In the genomic region with DNA sequence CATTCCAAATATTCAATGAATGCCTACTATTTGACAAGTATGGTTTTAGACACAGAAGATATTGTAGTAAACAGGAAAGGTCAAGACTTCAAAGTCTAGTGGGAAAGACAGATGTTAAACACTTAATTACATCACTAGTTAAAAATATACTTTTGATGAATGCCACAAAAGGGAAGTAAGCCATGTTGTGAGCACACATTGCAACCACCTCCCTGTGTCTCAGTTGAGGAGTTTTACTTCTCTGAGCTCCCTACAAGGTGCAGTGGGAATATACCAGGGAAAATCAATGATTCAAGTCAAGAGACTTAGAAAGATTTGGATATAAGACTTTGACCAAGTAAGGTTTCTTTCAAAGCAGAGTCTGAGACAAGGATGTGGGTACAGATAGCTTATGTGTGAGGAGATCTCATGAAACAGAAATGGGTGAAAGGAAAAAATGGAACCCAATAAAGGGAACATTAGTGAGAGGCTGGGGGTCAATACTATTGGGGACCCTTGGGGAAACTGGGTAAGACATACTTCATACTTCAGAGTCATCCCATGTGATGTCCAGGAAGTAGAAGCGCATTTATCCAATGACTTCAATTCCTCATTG, we compare ENCODE assay signal across 1 cellular context.
TF ChIP-seq lines count a peak whose summit lies in the region.

No MANE protein-coding gene starts in this region.

TF ChIP-seq in GM12878, 131 proteins besides CTCF, POLR2A, EP300 and RAD21 (continued from another document):
- TF ChIP-seq, protein P1, sequence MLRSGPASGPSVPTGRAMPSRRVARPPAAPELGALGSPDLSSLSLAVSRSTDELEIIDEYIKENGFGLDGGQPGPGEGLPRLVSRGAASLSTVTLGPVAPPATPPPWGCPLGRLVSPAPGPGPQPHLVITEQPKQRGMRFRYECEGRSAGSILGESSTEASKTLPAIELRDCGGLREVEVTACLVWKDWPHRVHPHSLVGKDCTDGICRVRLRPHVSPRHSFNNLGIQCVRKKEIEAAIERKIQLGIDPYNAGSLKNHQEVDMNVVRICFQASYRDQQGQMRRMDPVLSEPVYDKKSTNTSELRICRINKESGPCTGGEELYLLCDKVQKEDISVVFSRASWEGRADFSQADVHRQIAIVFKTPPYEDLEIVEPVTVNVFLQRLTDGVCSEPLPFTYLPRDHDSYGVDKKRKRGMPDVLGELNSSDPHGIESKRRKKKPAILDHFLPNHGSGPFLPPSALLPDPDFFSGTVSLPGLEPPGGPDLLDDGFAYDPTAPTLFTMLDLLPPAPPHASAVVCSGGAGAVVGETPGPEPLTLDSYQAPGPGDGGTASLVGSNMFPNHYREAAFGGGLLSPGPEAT (IDR thresholded peaks at IDR 0.05; ENCODE audit: low read depth) = peak; percentile 77
- TF ChIP-seq BHLHE40 (IDR thresholded peaks at IDR 0.05; ENCODE audit: borderline replicate concordance in 1 of 2, low read depth in 2 of 2, low read length in 1 of 2) = peak in 1 of 2 experiments; percentile 32; a peak in 2 of 4 replicates
- peak; percentile 70 for TF ChIP-seq MTA2 (IDR thresholded peaks at IDR 0.05; ENCODE audit: low read depth)
- peak; percentile 80; the same call in 1 of the 2 replicates for TF ChIP-seq MEF2A (IDR thresholded peaks at IDR 0.05; ENCODE audit: insufficient read depth, low read depth, low read length)
- TF ChIP-seq STAT3 (IDR thresholded peaks at IDR 0.05; ENCODE audit: low read depth, low read length) = no peak
- no peak for TF ChIP-seq NBN (IDR thresholded peaks at IDR 0.05)
- TF ChIP-seq RFX5 (IDR thresholded peaks at IDR 0.05; ENCODE audit: low read depth, low read length) = no peak
- TF ChIP-seq PAX5 (IDR thresholded peaks at IDR 0.05; ENCODE audit: borderline replicate concordance, low read depth, low read length) = 0 out of 2 replicates have a peak, but pooled peaks have one; percentile 23
- TF ChIP-seq, protein P2, sequence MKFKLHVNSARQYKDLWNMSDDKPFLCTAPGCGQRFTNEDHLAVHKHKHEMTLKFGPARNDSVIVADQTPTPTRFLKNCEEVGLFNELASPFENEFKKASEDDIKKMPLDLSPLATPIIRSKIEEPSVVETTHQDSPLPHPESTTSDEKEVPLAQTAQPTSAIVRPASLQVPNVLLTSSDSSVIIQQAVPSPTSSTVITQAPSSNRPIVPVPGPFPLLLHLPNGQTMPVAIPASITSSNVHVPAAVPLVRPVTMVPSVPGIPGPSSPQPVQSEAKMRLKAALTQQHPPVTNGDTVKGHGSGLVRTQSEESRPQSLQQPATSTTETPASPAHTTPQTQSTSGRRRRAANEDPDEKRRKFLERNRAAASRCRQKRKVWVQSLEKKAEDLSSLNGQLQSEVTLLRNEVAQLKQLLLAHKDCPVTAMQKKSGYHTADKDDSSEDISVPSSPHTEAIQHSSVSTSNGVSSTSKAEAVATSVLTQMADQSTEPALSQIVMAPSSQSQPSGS (IDR thresholded peaks at IDR 0.05; ENCODE audit: low read length) = peak; percentile 83
- no peak for TF ChIP-seq EED (IDR thresholded peaks at IDR 0.05; ENCODE audit: low read depth)
- peak; percentile 19; the same call in 1 of the 2 replicates for TF ChIP-seq YY1 (IDR thresholded peaks at IDR 0.05; ENCODE audit: low read depth, low read length)
- no peak for TF ChIP-seq TBL1XR1 (IDR thresholded peaks at IDR 0.05; ENCODE audit: low read depth, low read length)
- TF ChIP-seq MEF2B (IDR thresholded peaks at IDR 0.05; ENCODE audit: partially characterized antibody, poor library complexity, severe bottlenecking) = peak; percentile 35
- TF ChIP-seq SPI1 (IDR thresholded peaks at IDR 0.05; ENCODE audit: borderline replicate concordance, insufficient read depth, low read depth, low read length) = no peak
- no peak for TF ChIP-seq JUND (IDR thresholded peaks at IDR 0.05; ENCODE audit: low read depth, low read length)
- peak; percentile 83 for TF ChIP-seq IKZF1 (conservative IDR thresholded peaks at IDR 0.05)
- peak; percentile 78; the same call in 1 of the 2 replicates for TF ChIP-seq DPF2 (IDR thresholded peaks at IDR 0.05)
- TF ChIP-seq TARDBP (IDR thresholded peaks at IDR 0.05; ENCODE audit: borderline replicate concordance) = no peak
